19 cellular contexts compared by ENCODE assay signal in the genomic region with DNA sequence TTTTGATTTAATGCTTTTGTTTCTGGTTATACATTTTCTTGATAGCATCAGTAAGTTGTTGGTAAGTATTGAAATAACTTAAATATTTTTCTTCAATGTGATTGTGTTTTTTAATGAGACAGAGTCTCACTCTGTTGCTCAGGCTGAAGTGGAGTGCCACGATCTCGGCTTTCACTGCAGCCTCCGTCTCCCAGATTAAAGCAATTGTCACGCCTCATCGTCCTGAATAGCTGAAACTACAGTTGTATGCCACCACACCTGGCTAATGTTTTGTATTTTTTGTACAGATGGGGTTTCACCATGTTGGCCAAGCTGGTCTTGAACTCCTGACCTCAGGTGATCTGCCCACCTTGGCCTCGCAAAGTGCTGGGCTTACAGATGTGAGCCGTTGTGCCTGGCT.
"Had no signal": no experiment of that assay in that cellular context is flagged by ENCODE, and none has a peak within 500 bp of the region (broad histone marks: within the 10 kb centered on the region; RNA-seq: fewer than 3 reads in every experiment).

No MANE protein-coding gene starts in this region.

- H3K36me3 ChIP-seq: colonic mucosa, esophagus muscularis mucosa, right atrium auricular region, tibial artery had no signal

- H3K4me2 ChIP-seq: hepatocyte had no signal

- H3K9me3 ChIP-seq: colonic mucosa, esophagus muscularis mucosa, right atrium auricular region, tibial artery had no signal

- DNase-seq: activated CD4-positive, alpha-beta T cell treated with anti-CD3 and anti-CD28 coated beads, Interleukin-2, amount 10 ng/mL, durations not matched to agents 24 days and 14 days; activated CD8-positive, alpha-beta T cell treated with anti-CD3 and anti-CD28 coated beads for 36 hours; activated naive CD4-positive, alpha-beta T cell; activated T-cell treated with anti-CD3 and anti-CD28 coated beads, Interleukin-2, amount 50 U/mL, for 1 hour; anterior cingulate cortex; caudate nucleus; colonic mucosa; effector CD4-positive, alpha-beta T cell; nephron progenitor cell; occipital lobe; posterior cingulate gyrus; stimulated activated naive CD8-positive, alpha-beta T cell treated with anti-CD3 and anti-CD28 coated beads, Interleukin-15, Interleukin-2, amounts not matched to agents 100 U/mL and 50 U/mL, for 24 hours; substantia nigra; T-cell; tibial artery had no signal

- H3K4me3 ChIP-seq: colonic mucosa, esophagus muscularis mucosa, hepatocyte, right atrium auricular region, skin epidermis, tibial artery had no signal

- H3K27ac ChIP-seq: esophagus muscularis mucosa, right atrium auricular region, skin epidermis, tibial artery had no signal

- H2AFZ ChIP-seq: hepatocyte had no signal

- H3K4me1 ChIP-seq: colonic mucosa, tibial artery had no signal

- H3K27me3 ChIP-seq: colonic mucosa, esophagus muscularis mucosa, hepatocyte, right atrium auricular region, tibial artery had no signal
